Comparison of ENCODE assay signal across 24 cellular contexts in the genomic region with DNA sequence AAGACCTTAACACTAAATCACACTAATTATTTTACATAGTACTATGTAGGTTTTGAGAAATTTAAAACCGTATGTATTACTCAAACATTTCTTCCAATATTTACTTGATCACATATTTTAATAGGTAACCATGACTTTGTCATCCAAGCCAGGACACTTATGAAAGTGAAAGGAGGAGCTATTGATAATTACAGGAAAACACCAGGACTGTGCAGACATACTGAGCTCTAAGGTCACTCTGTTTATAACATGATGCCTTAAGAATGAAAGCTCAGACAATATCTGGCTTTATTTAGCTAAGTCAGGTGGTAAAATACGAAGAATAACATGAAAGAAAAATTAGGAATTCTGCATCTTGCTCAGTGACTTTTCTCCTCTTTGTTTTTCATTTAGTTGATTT.
"Had no signal": no experiment of that assay in that cellular context is flagged by ENCODE, and none has a peak within 500 bp of the region (broad histone marks: within the 10 kb centered on the region; RNA-seq: fewer than 3 reads in every experiment).

No MANE protein-coding gene starts in this region.

- H3K36me3 ChIP-seq: esophagus squamous epithelium, ovary, thoracic aorta, tibial nerve, upper lobe of left lung had no signal

- H3K4me1 ChIP-seq: psoas muscle had no signal

- H3K4me3 ChIP-seq: esophagus squamous epithelium, ovary, psoas muscle, skin epidermis, thoracic aorta, tibial nerve, upper lobe of left lung had no signal

- H3K27ac Mint-ChIP-seq: effector memory CD8-positive, alpha-beta T cell; naive thymus-derived CD8-positive, alpha-beta T cell; stimulated activated naive B cell treated with anti-CD40 and anti-IgM and Interleukin-4, amounts not matched to agents 10 μg/mL and 1 μg/mL and 100 μg/mL, for 72 hours; stimulated activated naive CD8-positive, alpha-beta T cell treated with anti-CD3 and anti-CD28 coated beads, Interleukin-15, Interleukin-2, amounts not matched to agents 100 ng/mL and 50 ng/mL, for 24 hours had no signal

- H3K27me3 ChIP-seq: esophagus squamous epithelium, ovary, tibial nerve, upper lobe of left lung had no signal

- DNase-seq: cerebellar nuclear complex; cortex of kidney; effector memory CD8-positive, alpha-beta T cell; erythroblast; esophagus squamous epithelium; foreskin melanocyte; mesenchymal stem cell; midbrain; naive thymus-derived CD8-positive, alpha-beta T cell; occipital lobe; ovary; posterior cingulate gyrus; psoas muscle; right cardiac atrium; stimulated activated CD4-positive, alpha-beta T cell treated with anti-CD3 and anti-CD28 coated beads, Interleukin-15, amount 100 ng/mL, for 24 hours; stimulated activated CD4-positive, alpha-beta T cell treated with anti-CD3 and anti-CD28 coated beads, Interleukin-2, amount 100 ng/mL, for 48 hours; stimulated activated naive B cell treated with anti-CD40 and anti-IgM and Interleukin-4, amounts not matched to agents 10 μg/mL and 1 μg/mL and 100 μg/mL, for 72 hours; upper lobe of left lung had no signal

- FAIRE-seq: endometrium, urothelium cell line had no signal

- H3K9me3 ChIP-seq: esophagus squamous epithelium, ovary, psoas muscle, thoracic aorta, tibial nerve, upper lobe of left lung had no signal

- H3K27me3 Mint-ChIP-seq: effector memory CD8-positive, alpha-beta T cell; naive thymus-derived CD8-positive, alpha-beta T cell; stimulated activated naive B cell treated with anti-CD40 and anti-IgM and Interleukin-4, amounts not matched to agents 10 μg/mL and 1 μg/mL and 100 μg/mL, for 72 hours; stimulated activated naive CD8-positive, alpha-beta T cell treated with anti-CD3 and anti-CD28 coated beads, Interleukin-15, Interleukin-2, amounts not matched to agents 100 ng/mL and 50 ng/mL, for 24 hours had no signal

- H3K4me3 Mint-ChIP-seq: effector memory CD8-positive, alpha-beta T cell; naive thymus-derived CD8-positive, alpha-beta T cell; stimulated activated naive B cell treated with anti-CD40 and anti-IgM and Interleukin-4, amounts not matched to agents 10 μg/mL and 1 μg/mL and 100 μg/mL, for 72 hours; stimulated activated naive CD8-positive, alpha-beta T cell treated with anti-CD3 and anti-CD28 coated beads, Interleukin-15, Interleukin-2, amounts not matched to agents 100 ng/mL and 50 ng/mL, for 24 hours had no signal

- H3K36me3 Mint-ChIP-seq: stimulated activated naive B cell treated with anti-CD40 and anti-IgM and Interleukin-4, amounts not matched to agents 10 μg/mL and 1 μg/mL and 100 μg/mL, for 72 hours had no signal

- H3K27ac ChIP-seq: esophagus squamous epithelium, ovary, psoas muscle, skin epidermis, thoracic aorta, tibial nerve, upper lobe of left lung had no signal

- ATAC-seq: effector memory CD8-positive, alpha-beta T cell; naive thymus-derived CD8-positive, alpha-beta T cell; psoas muscle; right cardiac atrium; stimulated activated naive B cell treated with anti-CD40 and anti-IgM and Interleukin-4, amounts not matched to agents 10 μg/mL and 1 μg/mL and 100 μg/mL, for 72 hours had no signal

- H3K9me3 Mint-ChIP-seq: effector memory CD8-positive, alpha-beta T cell; naive thymus-derived CD8-positive, alpha-beta T cell; stimulated activated naive B cell treated with anti-CD40 and anti-IgM and Interleukin-4, amounts not matched to agents 10 μg/mL and 1 μg/mL and 100 μg/mL, for 72 hours; stimulated activated naive CD8-positive, alpha-beta T cell treated with anti-CD3 and anti-CD28 coated beads, Interleukin-15, Interleukin-2, amounts not matched to agents 100 ng/mL and 50 ng/mL, for 24 hours had no signal

- H3K4me1 Mint-ChIP-seq: naive thymus-derived CD8-positive, alpha-beta T cell; stimulated activated naive B cell treated with anti-CD40 and anti-IgM and Interleukin-4, amounts not matched to agents 10 μg/mL and 1 μg/mL and 100 μg/mL, for 72 hours had no signal
